In the genomic region with DNA sequence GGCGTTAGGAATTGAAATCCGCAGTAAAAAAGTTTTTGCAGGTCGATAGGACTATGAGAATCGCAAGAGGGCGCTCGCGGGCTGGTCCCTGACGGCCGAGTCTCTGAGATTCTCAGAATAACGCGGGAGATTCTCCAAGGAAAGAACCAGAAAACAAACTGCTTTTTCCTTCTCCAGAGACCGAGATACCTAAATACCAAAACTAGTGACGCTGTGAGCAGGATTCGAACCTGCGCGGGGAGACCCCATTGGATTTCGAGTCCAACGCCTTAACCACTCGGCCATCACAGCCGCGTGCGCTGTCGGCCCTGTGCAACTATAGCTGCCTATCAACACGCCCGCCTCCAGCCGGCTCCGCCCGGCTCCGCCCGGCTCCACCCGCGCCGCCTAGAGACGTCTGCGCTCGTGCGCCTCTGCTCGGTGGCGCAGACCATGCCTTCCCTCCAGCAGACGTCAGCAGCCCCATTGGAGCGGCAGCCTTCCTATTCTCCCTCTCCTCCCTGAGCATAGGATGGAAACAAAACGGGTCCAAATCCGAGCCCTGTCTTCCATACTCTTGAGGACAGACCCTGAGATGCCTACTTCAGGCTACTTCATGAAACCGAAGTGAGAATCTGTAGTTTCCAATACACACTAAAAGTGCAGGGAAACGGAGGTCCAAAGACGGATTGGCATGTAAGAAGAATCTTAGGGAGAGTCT, we compare ENCODE assay signal across 8 cellular contexts. TPM values are rescaled to one million over a fixed set of nuclear protein-coding genes. Genes with fewer than 3 reads are reported as not detected.
DNase-seq lines count a peak whose midpoint lies in the region; ATAC-seq and TF ChIP-seq lines count a peak whose summit lies in the region.

No MANE protein-coding gene starts in this region.

- TF ChIP-seq POLR2A in spleen (IDR thresholded peaks at IDR 0.05) = no peak

- WGBS in spleen, 5 donors = 0 to 1% (median 0%) methylated on average over 44 to 46 of the region's 46 CpGs

- intact Hi-C loops in spleen (cut with DNase I; ENCODE audit: low total_unique reads) = no loop called here

- DNase-seq in AG04450 (ENCODE audit: low read depth, low spot score) = peak; percentile 95
- peak; percentile 79 for DNase-seq in NCI-H2196 treated with DMSO at 0.1 percent for 48 hours (lab: John Stamatoyannopoulos, UW; ENCODE audit: unreplicated experiment)
- DNase-seq in caudate nucleus (lab: John Stamatoyannopoulos, UW) = peak in 60 of 61 donors; percentile 62 to 98 (median 90)
- DNase-seq in iris pigment epithelial cell (ENCODE audit: low read depth) = peak; percentile 95
- peak; percentile 97 for DNase-seq in spleen

- H3K36me3 ChIP-seq in spleen = peaks cover 0 to 47% (median 44%) of the 10 kb centered on the region in 6 donors

- POLR2A ChIA-PET in AG04450 (lab: Yijun Ruan, JAX) = interaction anchor here (0.6 to 3.7 kb wide), 6 partner anchors 11 to 655 kb away, joined by 3 to 18 read pairs (median 7); a partner anchor contains a TSS

- H3K27ac ChIP-seq in AG04450 (ENCODE audit: low read depth, low read length) (peak overlapping the region; percentile 59), caudate nucleus (ENCODE audit: low read depth, low read length) (peak overlapping the region; percentile 97), spleen (peak overlapping the region; percentile 71 to 94 (median 88))

- peak overlapping the region; percentile 56 for H3K4me3 ChIP-seq in AG04450 (ENCODE audit: low read depth, low read length)
- peak overlapping the region; percentile 58 for H3K4me3 ChIP-seq in WI38 (ENCODE audit: low read depth, low read length)
- H3K4me3 ChIP-seq in spleen = peak overlapping the region in 7 of 8 donors; percentile 16 to 63 (median 35)

- H3K4me1 ChIP-seq in spleen = peaks cover 14 to 57% (median 27%) of the 10 kb centered on the region in 6 donors

- H3K9me3 ChIP-seq in AG04450 (ENCODE audit: control insufficient read depth, insufficient read depth, low read length) = no peaks in the 10 kb centered on the region; the same call in 1 of the 2 replicates
- no peaks in the 10 kb centered on the region for H3K9me3 ChIP-seq in spleen

- H3K27me3 ChIP-seq in AG04450 (ENCODE audit: control insufficient read depth, insufficient read depth, low read length) = no peaks in the 10 kb centered on the region
- H3K27me3 ChIP-seq in spleen (replicated peaks in 1 of 7) = no peaks in the 10 kb centered on the region

- ATAC-seq in GM18873 (IDR thresholded peaks at IDR 0.05; ENCODE audit: low FRiP score, unreplicated experiment) (peak; percentile 55), HG03135 (IDR thresholded peaks at IDR 0.05; ENCODE audit: unreplicated experiment) (peak; percentile 80)

- TF ChIP-seq CTCF in AG04450 (IDR thresholded peaks at IDR 0.05; ENCODE audit: low read depth, low read length) = peak; percentile 89
- TF ChIP-seq CTCF in WI38 (IDR thresholded peaks at IDR 0.05; ENCODE audit: low read depth, low read length) = peak; percentile 73
- peak; percentile 68 to 92 (median 87) for TF ChIP-seq CTCF in spleen (IDR thresholded peaks at IDR 0.05 in 8 of 11, conservative IDR thresholded peaks at IDR 0.05 in 3 of 11)

- CTCF ChIA-PET in AG04450 (lab: Charles Lee) = interaction anchor here (0.6 to 5.2 kb wide), 11 partner anchors 8 to 438 kb away, joined by 3 to 38 read pairs (median 6); a partner anchor contains a TSS

RNA-seq across cellular contexts. Expression of a gene that starts 13.4 kb away (rescaled TPM):
- 3.1 and 5.5 TPM in 2 replicates for polyA plus RNA-seq in AG04450 (2011; rRNA removed)
- polyA minus RNA-seq in AG04450 (2011; rRNA and poly(A)+ RNA removed) = 11.4 and 19.0 TPM in 2 replicates
- total RNA-seq in spleen = 100 to 1,000 TPM in 2 of 7 donors, 10 to 100 TPM in 5; 68.0 to 213 (median 73.5) TPM
- 10 to 100 TPM; 12.6 to 83.0 (median 17.5) TPM for polyA plus RNA-seq in spleen

RNA-seq across cellular contexts. Expression of a gene that starts 14.9 kb away (rescaled TPM):
- polyA plus RNA-seq in AG04450 (2011; rRNA removed) = not detected in 2 replicates
- polyA minus RNA-seq in AG04450 (2011; rRNA and poly(A)+ RNA removed) = not detected in 2 replicates
- total RNA-seq in spleen = under 1 TPM in 2 of 7 donors, not detected in 5; 0.41 to 0.67 TPM
- under 1 TPM; 0.04 to 0.53 (median 0.32) TPM for polyA plus RNA-seq in spleen

RNA-seq across cellular contexts. Expression of a gene that starts 20.5 kb away (rescaled TPM):
- polyA plus RNA-seq in AG04450 (2011; rRNA removed) = 0.04 and 0.05 TPM in 2 replicates
- polyA minus RNA-seq in AG04450 (2011; rRNA and poly(A)+ RNA removed) = 0.09 TPM in 1 of 2 replicates, not detected in the other
- total RNA-seq in spleen = not detected
- polyA plus RNA-seq in spleen = under 1 TPM in 1 of 3 donors, not detected in 2; 0.03 TPM

RNA-seq across cellular contexts. Expression of a gene that starts 23.9 kb away (rescaled TPM):
- polyA plus RNA-seq in AG04450 (2011; rRNA removed) (20.8 and 24.3 TPM in 2 replicates), spleen (10 to 100 TPM; 38.7 to 57.8 (median 38.8) TPM)
- polyA minus RNA-seq in AG04450 (2011; rRNA and poly(A)+ RNA removed) = 9.4 and 13.1 TPM in 2 replicates
- total RNA-seq in spleen = 10 to 100 TPM; 37.5 to 94.8 (median 65.7) TPM

RNA-seq across cellular contexts. Expression of a gene that starts 37.4 kb away (rescaled TPM):
- 8.7 and 9.6 TPM in 2 replicates for polyA plus RNA-seq in AG04450 (2011; rRNA removed)
- polyA minus RNA-seq in AG04450 (2011; rRNA and poly(A)+ RNA removed) = 68.2 and 152 TPM in 2 replicates
- total RNA-seq in spleen = 10 to 100 TPM; 13.0 to 42.2 (median 22.4) TPM
- 10 to 100 TPM in 2 of 3 donors, 1 to 10 TPM in 1; 8.1 to 14.0 (median 11.9) TPM for polyA plus RNA-seq in spleen

Comparison
In these comparisons a context has a peak if more than half of its experiments do, and no peak if none do; other contexts are left out.
1. Peak in every context shown above with its lines: DNase-seq, ATAC-seq, H3K4me3 ChIP-seq and H3K27ac ChIP-seq.